ENCODE assay signal across 22 cellular contexts in the genomic region with DNA sequence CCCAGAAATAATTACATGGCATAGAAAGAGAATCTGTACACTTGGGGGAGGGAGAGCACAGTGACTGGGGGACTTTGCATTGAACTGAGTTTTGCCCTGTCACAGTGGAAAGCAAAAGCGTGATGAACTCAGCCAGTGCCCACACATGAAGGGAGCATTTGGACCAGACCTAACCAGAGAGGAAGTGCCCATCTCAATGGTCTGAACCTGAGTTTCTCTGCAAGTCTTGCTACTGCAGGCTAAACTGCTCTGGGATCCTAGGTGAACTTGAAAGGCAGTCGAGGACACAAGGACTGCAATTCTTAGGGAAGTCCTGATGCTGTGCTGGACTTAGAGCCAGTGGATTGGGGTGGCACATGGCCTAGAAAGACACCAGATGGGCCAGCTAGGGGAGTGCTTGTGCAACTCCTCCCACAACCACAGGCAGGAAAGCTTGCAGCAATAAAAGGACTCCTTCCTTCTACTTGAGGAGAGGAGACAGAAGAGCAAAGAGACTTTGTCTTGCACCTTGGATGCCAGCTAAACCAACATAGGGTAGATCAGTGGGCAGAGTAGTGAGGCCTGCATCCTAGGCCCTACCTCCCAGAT.
DNase-seq lines count a peak whose midpoint lies in the region; ATAC-seq, FAIRE-seq and TF ChIP-seq lines count a peak whose summit lies in the region.
"Had no signal": no experiment of that assay in that cellular context is flagged by ENCODE, and none has a peak within 500 bp of the region (broad histone marks: within the 10 kb centered on the region; RNA-seq: fewer than 3 reads in every experiment).

No MANE protein-coding gene starts in this region.

- ATAC-seq in HG03095 (IDR thresholded peaks at IDR 0.05; ENCODE audit: unreplicated experiment) = no peak
- no peak for ATAC-seq in GM21360 (IDR thresholded peaks at IDR 0.05; ENCODE audit: unreplicated experiment)
- ATAC-seq: PC-3, T-cell had no signal

- H3K4me1 ChIP-seq in kidney (ENCODE audit: control insufficient read depth in 1 of 2, insufficient read depth in 1 of 2, low read depth in 1 of 2, low read length in 2 of 2) = no peaks in the 10 kb centered on the region
- H3K4me1 ChIP-seq: BLaER1 had no signal

- H3K9ac ChIP-seq in kidney (ENCODE audit: low read length in 2 of 2) = no peak overlapping the region
- H3K9ac ChIP-seq: BLaER1, SK-N-SH had no signal

- H3K4me3 ChIP-seq in bronchial epithelial cell (ENCODE audit: low read depth, low read length) (no peak overlapping the region), kidney (ENCODE audit: low read length in 2 of 2) (no peak overlapping the region)
- H3K4me3 ChIP-seq: BLaER1, MG63 had no signal

- no peak overlapping the region for H3K27ac ChIP-seq in kidney (ENCODE audit: low read depth in 2 of 2, low read length in 2 of 2)
- H3K27ac ChIP-seq: BLaER1 had no signal

- DNase-seq in GF-D8 (lab: John Stamatoyannopoulos, UW) = peak; percentile 95
- peak; percentile 18 to 27 for DNase-seq in Kasumi-1 (lab: John Stamatoyannopoulos, UW)
- DNase-seq in NCI-H69 (lab: John Stamatoyannopoulos, UW) = peak; percentile 16
- DNase-seq in bronchial epithelial cell (ENCODE audit: low read depth) = no peak
- DNase-seq in kidney = no peak
- DNase-seq: CD4-positive, alpha-beta T cell; COR-L47; EL; H7; MG63; NCI-H1105; NCI-H1694; NCI-H2081; NCI-H774; PC-3; RPMI8226; SHP77; SK-N-SH; T-cell had no signal

- peaks cover 0 to 4% of the 10 kb centered on the region in 2 donors for H3K9me3 ChIP-seq in kidney (ENCODE audit: control insufficient read depth in 1 of 2, low read length in 2 of 2)
- H3K9me3 ChIP-seq: BLaER1, MG63, SK-N-SH had no signal

- FAIRE-seq in bronchial epithelial cell (lab: Jason Lieb, UNC) (peak; percentile 40), kidney (lab: Jason Lieb, UNC) (no peak)

- intact Hi-C loops in kidney (cut with DNase I) = no loop called here

- H3K27me3 ChIP-seq in bronchial epithelial cell (ENCODE audit: control insufficient read depth, insufficient read depth, low read length) = no peaks in the 10 kb centered on the region
- H3K27me3 ChIP-seq: BLaER1, MG63 had no signal

- no peak for TF ChIP-seq CTCF in bronchial epithelial cell (IDR thresholded peaks at IDR 0.05; ENCODE audit: insufficient read depth, low read length, severe bottlenecking)
- no peak for TF ChIP-seq CTCF in kidney (IDR thresholded peaks at IDR 0.05; ENCODE audit: borderline replicate concordance, extremely low read depth, insufficient read depth)

- no peaks in the 10 kb centered on the region for H3K36me3 ChIP-seq in bronchial epithelial cell (ENCODE audit: control insufficient read depth, insufficient read depth, low read length)
- no peaks in the 10 kb centered on the region for H3K36me3 ChIP-seq in kidney (ENCODE audit: control insufficient read depth in 1 of 2, insufficient read depth in 2 of 2, low read length in 2 of 2)
- H3K36me3 ChIP-seq: BLaER1, MG63 had no signal

Comparison
In these comparisons a context has a peak if more than half of its experiments do, and no peak if none do; other contexts are left out.
1. DNase-seq: peak in GF-D8 (single experiment), Kasumi-1 (2 of 2) and NCI-H69 (single experiment); none in bronchial epithelial cell (single experiment) and kidney (single experiment).